ENCODE assay signal across 1 cellular context in the genomic region with DNA sequence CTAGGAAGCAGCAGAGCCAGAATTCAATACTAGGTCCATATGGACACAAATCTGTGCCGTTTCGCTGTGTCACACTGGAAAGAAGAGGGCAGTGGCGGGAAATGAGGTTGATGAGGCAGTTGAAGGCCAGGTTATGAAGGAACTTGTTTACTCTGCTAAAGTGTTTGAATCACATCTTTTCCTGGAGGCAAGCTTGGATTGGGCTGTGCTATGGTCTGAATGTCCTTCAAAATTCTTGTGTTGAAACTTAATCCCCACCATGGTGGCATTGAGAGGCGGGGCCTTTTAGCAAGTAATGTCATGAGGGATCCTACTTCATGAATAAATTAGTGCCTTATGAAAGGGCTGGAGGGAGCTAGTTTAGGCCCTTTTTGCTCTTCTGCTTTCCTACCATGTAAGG.
A peak's percentile ranks its signal among the peaks of the same experiment; 100 is the strongest.
TF ChIP-seq lines count a peak whose summit lies in the region.

No MANE protein-coding gene starts in this region.

TF ChIP-seq in HepG2, 621 proteins besides CTCF, POLR2A, EP300 and RAD21:
- 0 out of 2 replicates have a peak, but pooled peaks have one; percentile 19 for TF ChIP-seq RARA (CRISPR knock-in tag; IDR thresholded peaks at IDR 0.05)
- no peak for TF ChIP-seq REPIN1 (CRISPR knock-in tag; IDR thresholded peaks at IDR 0.05; ENCODE audit: borderline replicate concordance, low read depth)
- no peak for TF ChIP-seq SMAD9 (CRISPR knock-in tag; IDR thresholded peaks at IDR 0.05)
- no peak for TF ChIP-seq ZNF143 (CRISPR knock-in tag; IDR thresholded peaks at IDR 0.05)
